2 cellular contexts compared by ENCODE assay signal in the genomic region with DNA sequence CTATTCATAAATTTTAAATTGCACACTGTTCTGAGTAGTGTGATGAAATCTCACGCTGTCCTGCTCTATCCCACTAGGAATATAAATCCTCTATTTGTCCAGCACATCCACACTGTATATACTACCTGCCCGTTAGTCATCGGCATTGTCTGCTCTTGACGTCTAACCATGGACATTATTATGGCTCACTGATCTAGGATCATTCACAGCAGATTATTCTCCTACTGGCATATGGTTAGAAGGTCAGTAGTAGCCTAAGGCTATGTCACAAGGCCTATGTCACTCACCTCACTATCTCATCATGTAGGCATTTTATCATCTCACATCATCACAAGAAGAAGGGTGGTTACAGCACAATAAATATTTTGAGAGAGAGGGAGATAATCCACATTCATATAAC.
TF ChIP-seq lines count a peak whose summit lies in the region.

No MANE protein-coding gene starts in this region.

TF ChIP-seq in SK-N-SH, 30 proteins besides CTCF, POLR2A, EP300 and RAD21:
- TF ChIP-seq ELF1 (IDR thresholded peaks at IDR 0.05) = no peak
- TF ChIP-seq FOSL2 (IDR thresholded peaks at IDR 0.05; ENCODE audit: borderline replicate concordance, low read depth) = no peak
- TF ChIP-seq MXI1 (IDR thresholded peaks at IDR 0.05; ENCODE audit: low read depth, low read length) = no peak
- TF ChIP-seq ZBTB33 (IDR thresholded peaks at IDR 0.05; ENCODE audit: borderline replicate concordance, low read depth) = no peak
- TF ChIP-seq SIN3A (IDR thresholded peaks at IDR 0.05; ENCODE audit: borderline replicate concordance, low read depth, low read length) = no peak
- TF ChIP-seq RCOR1 (IDR thresholded peaks at IDR 0.05; ENCODE audit: low read length) = no peak
- TF ChIP-seq JUND (IDR thresholded peaks at IDR 0.05) = no peak
- no peak for TF ChIP-seq GABPA (IDR thresholded peaks at IDR 0.05; ENCODE audit: low read depth)
- no peak for TF ChIP-seq MAX (IDR thresholded peaks at IDR 0.05; ENCODE audit: low read depth)

TF ChIP-seq in SK-N-SH treated with all-trans-retinoic acid at 6 μM for 48 hours, 23 proteins besides CTCF, POLR2A, EP300 and RAD21:
- TF ChIP-seq TOX (CRISPR knock-in tag; IDR thresholded peaks at IDR 0.05; ENCODE audit: borderline replicate concordance) = no peak
- no peak for TF ChIP-seq GLIS3 (CRISPR knock-in tag; IDR thresholded peaks at IDR 0.05)
- TF ChIP-seq OSR1 (CRISPR knock-in tag; IDR thresholded peaks at IDR 0.05) = no peak
- no peak for TF ChIP-seq PATZ1 (CRISPR knock-in tag; IDR thresholded peaks at IDR 0.05; ENCODE audit: borderline replicate concordance)
- no peak for TF ChIP-seq ZNF70 (CRISPR knock-in tag; IDR thresholded peaks at IDR 0.05)
- no peak for TF ChIP-seq CSDC2 (CRISPR knock-in tag; IDR thresholded peaks at IDR 0.05)
- TF ChIP-seq SNAI2 (CRISPR knock-in tag; IDR thresholded peaks at IDR 0.05) = no peak
- no peak for TF ChIP-seq ESRRG (CRISPR knock-in tag; IDR thresholded peaks at IDR 0.05)
- no peak for TF ChIP-seq ISL1 (CRISPR knock-in tag; IDR thresholded peaks at IDR 0.05)
- no peak for TF ChIP-seq ZNF8 (CRISPR knock-in tag; IDR thresholded peaks at IDR 0.05)
- no peak for TF ChIP-seq ZC3H10 (CRISPR knock-in tag; IDR thresholded peaks at IDR 0.05)
- TF ChIP-seq POU6F1 (CRISPR knock-in tag; IDR thresholded peaks at IDR 0.05; ENCODE audit: borderline replicate concordance, low read depth) = no peak
- no peak for TF ChIP-seq RARB (CRISPR knock-in tag; IDR thresholded peaks at IDR 0.05)
- no peak for TF ChIP-seq ZFP30 (CRISPR knock-in tag; IDR thresholded peaks at IDR 0.05)
- no peak for TF ChIP-seq ARNTL (CRISPR knock-in tag; IDR thresholded peaks at IDR 0.05; ENCODE audit: borderline replicate concordance, low read depth)
- TF ChIP-seq BACH2 (CRISPR knock-in tag; IDR thresholded peaks at IDR 0.05; ENCODE audit: borderline replicate concordance) = no peak
- no peak for TF ChIP-seq CREB5 (CRISPR knock-in tag; IDR thresholded peaks at IDR 0.05; ENCODE audit: low read depth)
